27 cellular contexts compared by ENCODE assay signal in the genomic region with DNA sequence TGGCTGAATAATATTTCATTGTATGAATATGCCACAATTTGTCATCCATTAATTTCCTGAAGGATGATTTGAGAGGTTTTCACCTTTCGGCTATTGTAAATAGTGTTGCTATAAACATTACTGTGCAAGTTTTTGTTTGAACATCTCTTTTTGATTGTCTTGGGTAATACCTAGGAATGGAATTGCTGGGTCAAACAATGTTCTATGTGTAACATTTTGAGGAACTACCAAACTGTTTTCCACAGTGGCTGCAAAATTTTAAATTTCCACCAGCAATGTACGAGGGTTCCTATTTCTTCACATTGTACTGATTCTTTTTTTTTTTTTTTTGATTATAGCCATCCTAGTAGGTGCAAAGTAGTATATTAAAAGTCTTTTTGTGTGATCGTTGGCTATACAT.
"Had no signal": no experiment of that assay in that cellular context is flagged by ENCODE, and none has a peak within 500 bp of the region (broad histone marks: within the 10 kb centered on the region; RNA-seq: fewer than 3 reads in every experiment).

No MANE protein-coding gene starts in this region.

- H3K27ac ChIP-seq: brain microvascular endothelial cell, esophagus muscularis mucosa, gastrocnemius medialis, parathyroid adenoma, psoas muscle, testis had no signal

- H3K4me1 ChIP-seq: gastrocnemius medialis, parathyroid adenoma, psoas muscle, testis had no signal

- DNase-seq: activated CD4-positive, alpha-beta memory T cell treated with anti-CD3 and anti-CD28 coated beads for 36 hours; activated CD4-positive, alpha-beta T cell treated with anti-CD3 and anti-CD28 coated beads, Interleukin-2, amount 10 ng/mL, durations not matched to agents 24 days and 14 days; activated CD4-positive, CD25-positive, alpha-beta regulatory T cell treated with anti-CD3 and anti-CD28 coated beads, Interleukin-2, amount 50 U/mL, for 72 hours; activated CD8-positive, alpha-beta memory T cell treated with anti-CD3 and anti-CD28 coated beads, Interleukin-2, amount 50 U/mL, for 4 hours; activated gamma-delta T cell; activated naive CD4-positive, alpha-beta T cell treated with anti-CD3 and anti-CD28 coated beads, Interleukin-2, amount 10 ng/mL, durations not matched to agents 7 days and 5 days; activated naive CD8-positive, alpha-beta T cell treated with anti-CD3 and anti-CD28 coated beads, Interleukin-2, amount 10 ng/mL, durations not matched to agents 7 days and 5 days; activated T-cell treated with anti-CD3 and anti-CD28 coated beads, Interleukin-2, amount 50 U/mL, for 1 hour; amniotic stem cell; brain microvascular endothelial cell; central memory CD4-positive, alpha-beta T cell; dermis blood vessel endothelial cell; effector CD4-positive, alpha-beta T cell; gastrocnemius medialis; glutamatergic neuron; islet precursor cell; mammary epithelial cell; naive B cell; nucleus accumbens; psoas muscle; stimulated activated CD4-positive, alpha-beta T cell treated with anti-CD3 and anti-CD28 coated beads, Interleukin-2, amount 100 ng/mL, for 48 hours; stimulated activated naive CD8-positive, alpha-beta T cell treated with anti-CD3 and anti-CD28 coated beads, Interleukin-15, Interleukin-2, amounts not matched to agents 100 U/mL and 50 U/mL, for 24 hours; T-helper 2 cell; testis; transverse colon had no signal

- H3K27me3 ChIP-seq: brain microvascular endothelial cell, esophagus muscularis mucosa, gastrocnemius medialis, testis, transverse colon had no signal

- H3K36me3 ChIP-seq: brain microvascular endothelial cell, esophagus muscularis mucosa, gastrocnemius medialis, transverse colon had no signal

- H3K4me3 ChIP-seq: esophagus muscularis mucosa, gastrocnemius medialis, psoas muscle, testis, transverse colon had no signal

- ATAC-seq: gastrocnemius medialis; psoas muscle; stimulated activated naive CD8-positive, alpha-beta T cell treated with anti-CD3 and anti-CD28 coated beads, Interleukin-15, Interleukin-2, amounts not matched to agents 100 U/mL and 50 U/mL, for 24 hours had no signal

- H3K9me3 ChIP-seq: esophagus muscularis mucosa, gastrocnemius medialis, psoas muscle, testis, transverse colon had no signal
